1 cellular context compared by ENCODE assay signal in the genomic region with DNA sequence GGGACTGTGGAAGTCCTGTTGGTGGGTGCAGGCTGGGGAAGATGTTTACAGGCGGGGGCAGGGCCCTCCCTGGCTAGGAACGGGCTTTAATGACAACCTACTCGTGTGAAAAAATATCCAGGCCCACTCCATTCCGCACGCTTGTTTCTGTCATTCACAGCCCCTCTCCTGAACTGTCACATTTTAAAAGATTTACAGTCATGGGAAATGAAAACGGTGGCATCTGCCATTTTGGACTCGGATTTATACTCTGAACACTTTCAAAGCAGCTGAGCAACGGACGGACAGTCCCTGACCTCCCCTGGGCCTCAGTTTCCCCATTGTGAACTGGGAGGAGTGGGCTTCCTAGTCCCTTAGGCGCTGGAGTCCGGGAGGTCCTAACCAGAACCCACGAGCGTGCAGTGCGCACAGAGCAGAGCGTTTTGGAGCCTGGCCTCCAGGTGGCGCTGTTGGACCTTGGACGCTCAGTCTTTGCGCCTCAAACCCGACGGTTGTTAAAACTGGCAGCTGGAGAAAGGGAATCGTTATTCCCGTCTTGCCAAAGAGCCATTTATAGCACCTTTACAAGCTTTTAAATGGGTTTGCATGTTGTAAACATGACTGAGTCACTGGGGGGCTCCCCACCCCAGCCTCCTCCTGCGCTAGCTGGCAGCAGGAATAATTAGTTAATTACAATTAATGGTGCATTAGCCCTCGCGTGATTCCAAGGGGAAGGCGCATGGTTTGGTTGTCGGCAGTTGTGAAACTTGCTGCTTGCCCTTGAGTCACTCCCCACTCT.
TF ChIP-seq lines count a peak whose summit lies in the region.

No MANE protein-coding gene starts in this region.

TF ChIP-seq in HCT116, 20 proteins besides CTCF, POLR2A, EP300 and RAD21:
- TF ChIP-seq CBX3 (IDR thresholded peaks at IDR 0.05; ENCODE audit: low read depth) (no peak), ZFX (IDR thresholded peaks at IDR 0.05) (no peak), SRF (IDR thresholded peaks at IDR 0.05; ENCODE audit: low read depth) (no peak), YY1 (IDR thresholded peaks at IDR 0.05; ENCODE audit: extremely low read depth, insufficient replicate concordance, low read depth, low read length) (no peak), JUND (IDR thresholded peaks at IDR 0.05) (no peak), ELF1 (IDR thresholded peaks at IDR 0.05; ENCODE audit: borderline replicate concordance, low read depth) (no peak), EGR1 (IDR thresholded peaks at IDR 0.05; ENCODE audit: low read depth) (no peak), SP1 (IDR thresholded peaks at IDR 0.05; ENCODE audit: low read depth) (no peak), POLR2AphosphoS5 (IDR thresholded peaks at IDR 0.05; ENCODE audit: low read depth, low read length) (no peak), TCF7L2 (IDR thresholded peaks at IDR 0.05; ENCODE audit: borderline replicate concordance, extremely low read depth, insufficient read depth, insufficient read length) (no peak), EZH2phosphoT487 (IDR thresholded peaks at IDR 0.05; ENCODE audit: borderline replicate concordance) (no peak)
- TF ChIP-seq, protein P1, sequence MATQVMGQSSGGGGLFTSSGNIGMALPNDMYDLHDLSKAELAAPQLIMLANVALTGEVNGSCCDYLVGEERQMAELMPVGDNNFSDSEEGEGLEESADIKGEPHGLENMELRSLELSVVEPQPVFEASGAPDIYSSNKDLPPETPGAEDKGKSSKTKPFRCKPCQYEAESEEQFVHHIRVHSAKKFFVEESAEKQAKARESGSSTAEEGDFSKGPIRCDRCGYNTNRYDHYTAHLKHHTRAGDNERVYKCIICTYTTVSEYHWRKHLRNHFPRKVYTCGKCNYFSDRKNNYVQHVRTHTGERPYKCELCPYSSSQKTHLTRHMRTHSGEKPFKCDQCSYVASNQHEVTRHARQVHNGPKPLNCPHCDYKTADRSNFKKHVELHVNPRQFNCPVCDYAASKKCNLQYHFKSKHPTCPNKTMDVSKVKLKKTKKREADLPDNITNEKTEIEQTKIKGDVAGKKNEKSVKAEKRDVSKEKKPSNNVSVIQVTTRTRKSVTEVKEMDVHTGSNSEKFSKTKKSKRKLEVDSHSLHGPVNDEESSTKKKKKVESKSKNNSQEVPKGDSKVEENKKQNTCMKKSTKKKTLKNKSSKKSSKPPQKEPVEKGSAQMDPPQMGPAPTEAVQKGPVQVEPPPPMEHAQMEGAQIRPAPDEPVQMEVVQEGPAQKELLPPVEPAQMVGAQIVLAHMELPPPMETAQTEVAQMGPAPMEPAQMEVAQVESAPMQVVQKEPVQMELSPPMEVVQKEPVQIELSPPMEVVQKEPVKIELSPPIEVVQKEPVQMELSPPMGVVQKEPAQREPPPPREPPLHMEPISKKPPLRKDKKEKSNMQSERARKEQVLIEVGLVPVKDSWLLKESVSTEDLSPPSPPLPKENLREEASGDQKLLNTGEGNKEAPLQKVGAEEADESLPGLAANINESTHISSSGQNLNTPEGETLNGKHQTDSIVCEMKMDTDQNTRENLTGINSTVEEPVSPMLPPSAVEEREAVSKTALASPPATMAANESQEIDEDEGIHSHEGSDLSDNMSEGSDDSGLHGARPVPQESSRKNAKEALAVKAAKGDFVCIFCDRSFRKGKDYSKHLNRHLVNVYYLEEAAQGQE (IDR thresholded peaks at IDR 0.05; ENCODE audit: low read depth): no peak
- TF ChIP-seq, protein P2, sequence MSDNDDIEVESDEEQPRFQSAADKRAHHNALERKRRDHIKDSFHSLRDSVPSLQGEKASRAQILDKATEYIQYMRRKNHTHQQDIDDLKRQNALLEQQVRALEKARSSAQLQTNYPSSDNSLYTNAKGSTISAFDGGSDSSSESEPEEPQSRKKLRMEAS (IDR thresholded peaks at IDR 0.05): no peak; the same call in 1 of the 2 replicates
